In genomic region chr3:124654470-124654845, GRCh38 we compare ENCODE assay signal across 14 cellular contexts.
"Had no signal": no experiment of that assay in that cellular context is flagged by ENCODE, and none has a peak within 500 bp of the region (broad histone marks: within the 10 kb centered on the region; RNA-seq: fewer than 3 reads in every experiment).

No MANE protein-coding gene starts in this region.

- H3K36me3 ChIP-seq: brain microvascular endothelial cell, ovary, upper lobe of right lung had no signal

- H3K27ac Mint-ChIP-seq: activated naive CD8-positive, alpha-beta T cell treated with anti-CD3 and anti-CD28 coated beads, Interleukin-2, amount 10 ng/mL, durations not matched to agents 7 days and 5 days; naive thymus-derived CD4-positive, alpha-beta T cell had no signal

- H3K4me3 ChIP-seq: gastroesophageal sphincter, ovary, SK-N-MC, suprapubic skin, upper lobe of right lung had no signal

- H3K4me1 ChIP-seq: gastroesophageal sphincter, suprapubic skin, upper lobe of right lung had no signal

- H3K4me3 Mint-ChIP-seq: activated naive CD8-positive, alpha-beta T cell treated with anti-CD3 and anti-CD28 coated beads, Interleukin-2, amount 10 ng/mL, durations not matched to agents 7 days and 5 days; naive thymus-derived CD4-positive, alpha-beta T cell had no signal

- H3K9me3 ChIP-seq: gastroesophageal sphincter, ovary, suprapubic skin, upper lobe of right lung had no signal

- ATAC-seq: gastroesophageal sphincter; naive thymus-derived CD4-positive, alpha-beta T cell; stimulated activated naive CD8-positive, alpha-beta T cell treated with anti-CD3 and anti-CD28 coated beads, Interleukin-15, Interleukin-2, amounts not matched to agents 100 U/mL and 50 U/mL, for 24 hours; upper lobe of right lung had no signal

- H3K27ac ChIP-seq: brain microvascular endothelial cell, gastroesophageal sphincter, ovary, SK-N-MC, suprapubic skin, upper lobe of right lung had no signal

- DNase-seq: activated CD4-positive, CD25-positive, alpha-beta regulatory T cell treated with anti-CD3 and anti-CD28 coated beads, Interleukin-2, amount 50 U/mL, for 72 hours; activated naive CD4-positive, alpha-beta T cell; activated naive CD8-positive, alpha-beta T cell treated with anti-CD3 and anti-CD28 coated beads, Interleukin-2, amount 10 ng/mL, durations not matched to agents 7 days and 5 days; activated T-cell treated with anti-CD3 and anti-CD28 coated beads for 4 hours; anterior cingulate cortex; brain microvascular endothelial cell; kidney glomerular epithelial cell; naive thymus-derived CD4-positive, alpha-beta T cell; ovary; stimulated activated naive CD8-positive, alpha-beta T cell treated with anti-CD3 and anti-CD28 coated beads, Interleukin-15, Interleukin-2, amounts not matched to agents 100 U/mL and 50 U/mL, for 24 hours; upper lobe of right lung had no signal

- H3K27me3 ChIP-seq: brain microvascular endothelial cell, gastroesophageal sphincter, ovary, suprapubic skin, upper lobe of right lung had no signal
